In genomic region chr7:22896917-22897316, GRCh38 we compare ENCODE assay signal across 18 cellular contexts.
DNase-seq lines count a peak whose midpoint lies in the region; ATAC-seq, FAIRE-seq and TF ChIP-seq lines count a peak whose summit lies in the region.
"Had no signal": no experiment of that assay in that cellular context is flagged by ENCODE, and none has a peak within 500 bp of the region (broad histone marks: within the 10 kb centered on the region; RNA-seq: fewer than 3 reads in every experiment).

No MANE protein-coding gene starts in this region.

- no peak overlapping the region for H4K5ac ChIP-seq in H1 (ENCODE audit: insufficient read length, low read depth, low read length)

- ATAC-seq in left lobe of liver (no peak), GM21723 (IDR thresholded peaks at IDR 0.05; ENCODE audit: unreplicated experiment) (no peak)
- ATAC-seq: left colon, SK-N-SH treated with all-trans-retinoic acid at 6 μM for 48 hours had no signal

- H3K79me2 ChIP-seq in H1 (ENCODE audit: control insufficient read depth in 1 of 2, insufficient read depth in 2 of 2, low read length in 2 of 2), result no peaks in the 10 kb centered on the region

- H3K14ac ChIP-seq in H1 (ENCODE audit: insufficient read length), result no peak overlapping the region

- TF ChIP-seq EP300 in H1 (IDR thresholded peaks at IDR 0.05; ENCODE audit: borderline replicate concordance in 1 of 2, low read depth in 2 of 2, low read length in 2 of 2), result no peak; a peak in 1 of 3 replicates

- H2BK15ac ChIP-seq in H1 (ENCODE audit: low read length), result no peak overlapping the region

- no peak overlapping the region for H3K23ac ChIP-seq in H1 (ENCODE audit: insufficient read length)

- no peaks in the 10 kb centered on the region for H3K27me3 ChIP-seq in NT2/D1 (ENCODE audit: insufficient read depth, insufficient read length)
- no peaks in the 10 kb centered on the region for H3K27me3 ChIP-seq in H1 (replicated peaks in 1 of 4; ENCODE audit: control insufficient read depth in 3 of 4, extremely low read depth in 1 of 4, insufficient read depth in 3 of 4, low read length in 3 of 4)
- H3K27me3 ChIP-seq: Peyer's patch had no signal

- no peak overlapping the region for H2BK5ac ChIP-seq in H1 (ENCODE audit: low read depth, low read length)

- no peaks in the 10 kb centered on the region for H3K23me2 ChIP-seq in H1 (ENCODE audit: low read depth, low read length)

- no peak overlapping the region for H3K4me2 ChIP-seq in H1 (ENCODE audit: insufficient read depth in 1 of 2, low read depth in 2 of 2, low read length in 2 of 2)
- H3K4me2 ChIP-seq: KMS-11 had no signal

- no peak overlapping the region for H4K91ac ChIP-seq in H1 (replicated peaks; ENCODE audit: insufficient read length, low read length)

- no peak overlapping the region for H3K4ac ChIP-seq in H1 (replicated peaks; ENCODE audit: insufficient read length, low read depth, low read length)

- no peak overlapping the region for H3K4me3 ChIP-seq in NT2/D1 (ENCODE audit: insufficient read length, low read depth)
- H3K4me3 ChIP-seq in H1 (ENCODE audit: extremely low read depth in 1 of 4, insufficient read depth in 2 of 4, low read depth in 3 of 4, low read length in 4 of 4), result no peak overlapping the region
- H3K4me3 ChIP-seq: Peyer's patch had no signal

- CTCF ChIA-PET in H1 (lab: Charles Lee; ENCODE audit: partially characterized antibody), result interaction anchor here (1.3 to 1.9 kb wide), 5 partner anchors 37 to 190 kb away, joined by 3 to 5 read pairs (median 4); no protein-coding TSS in a partner anchor

- TF ChIP-seq RAD21 in H1 (IDR thresholded peaks at IDR 0.05 in 1 of 2, conservative IDR thresholded peaks at IDR 0.05 in 1 of 2; ENCODE audit: low read depth in 2 of 2, low read length in 2 of 2), result no peak

- peak overlapping the region; percentile 55; the same call in 1 of the 2 replicates for H2AFZ ChIP-seq in H1 (ENCODE audit: low read length)

- H2BK12ac ChIP-seq in H1 (ENCODE audit: low read depth, low read length), result no peak overlapping the region

- WGBS in H1 (ENCODE audit: extremely low coverage in 1 of 2, insufficient coverage in 1 of 2, insufficient read length in 1 of 2, insufficient replicate concordance in 2 of 2, low coverage in 1 of 2, low lambda C conversion rate in 2 of 2, missing lambda C conversion rate in 1 of 2), 2 experiments, result 88% methylated on average over 5 of the region's 5 CpGs; no CpG with 5 or more reads in 1 of the 2 experiments

- H4K8ac ChIP-seq in H1 (ENCODE audit: extremely low read depth, insufficient read depth, low read length), result no peak overlapping the region

- peak; percentile 71 for DNase-seq in ELF-1 (ENCODE audit: low read depth, low spot score)
- DNase-seq in NT2/D1 (ENCODE audit: low read depth, low spot score), result peak; percentile 38
- DNase-seq in H1 (ENCODE audit: low read depth in 1 of 2, low spot score in 2 of 2), result peak in 1 of 2 experiments; percentile 45
- DNase-seq in mucosa of gallbladder (ENCODE audit: low spot score), result peak; percentile 27
- no peak for DNase-seq in left lobe of liver (ENCODE audit: low spot score)
- DNase-seq in C1 segment of cervical spinal cord (lab: John Stamatoyannopoulos, UW), result no peak
- DNase-seq: activated naive CD4-positive, alpha-beta T cell treated with anti-CD3 and anti-CD28 coated beads, Interleukin-2, amount 50 U/mL, for 16 hours; activated T-cell treated with anti-CD3 and anti-CD28 coated beads, Interleukin-2, amount 50 U/mL, for 24 hours; HFFc6; hypothalamus; left colon; NCI-H2029; NCI-H345; nucleus accumbens had no signal

- H3K79me1 ChIP-seq in H1 (ENCODE audit: low read depth, low read length), result no peaks in the 10 kb centered on the region

- no peaks in the 10 kb centered on the region for H3K9me3 ChIP-seq in NT2/D1 (ENCODE audit: insufficient read depth, low read length)
- 0 out of 4 replicates have a peak, but pooled peaks cover 0 to 2% of the 10 kb centered on the region in 2 experiments for H3K9me3 ChIP-seq in H1 (ENCODE audit: insufficient read depth in 2 of 2, low read depth in 1 of 2, low read length in 1 of 2)
- H3K9me3 ChIP-seq: Peyer's patch had no signal

- H2BK120ac ChIP-seq in H1 (replicated peaks; ENCODE audit: low read depth, low read length), result no peak overlapping the region

- no peak for TF ChIP-seq CTCF in H1 (IDR thresholded peaks at IDR 0.05; ENCODE audit: control extremely low read depth in 1 of 3, insufficient read depth in 1 of 3, low read depth in 1 of 3, low read length in 3 of 3)

- no peaks in the 10 kb centered on the region for H3K36me3 ChIP-seq in NT2/D1 (ENCODE audit: insufficient read depth, insufficient read length, low read length)
- no peaks in the 10 kb centered on the region for H3K36me3 ChIP-seq in H1 (ENCODE audit: control insufficient read depth in 2 of 4, insufficient read depth in 4 of 4, low read length in 3 of 4)
- H3K36me3 ChIP-seq: Peyer's patch had no signal

- POLR2A ChIA-PET in H1 (lab: Charles Lee; ENCODE audit: partially characterized antibody), result interaction anchor here (1.1 to 2.4 kb wide), 3 partner anchors 15 to 74 kb away, joined by 3 to 7 read pairs (median 3); partner anchors contain the start of gene TOMM7

- H3K9ac ChIP-seq in NT2/D1 (ENCODE audit: insufficient read length, low read depth) (no peak overlapping the region), H1 (replicated peaks in 1 of 4; ENCODE audit: extremely low read depth in 1 of 4, low read depth in 3 of 4, low read length in 3 of 4) (no peak overlapping the region; a peak in 1 of 7 replicates)
- H3K9ac ChIP-seq: KMS-11 had no signal

- no peak overlapping the region for H2AK5ac ChIP-seq in H1 (ENCODE audit: low read depth, low read length)

- no peak overlapping the region for H3K18ac ChIP-seq in H1 (ENCODE audit: extremely low read depth, low read length)

- H3K27ac ChIP-seq in H1 (ENCODE audit: low read depth, low read length), result no peak overlapping the region
- H3K27ac ChIP-seq: KMS-11, Peyer's patch had no signal

- FAIRE-seq in H1 (lab: Jason Lieb, UNC), result no peak

- H4K20me1 ChIP-seq in H1 (replicated peaks in 1 of 2; ENCODE audit: control insufficient read depth in 1 of 2, insufficient read depth in 2 of 2, low read length in 2 of 2), result no peaks in the 10 kb centered on the region

- no peak for TF ChIP-seq POLR2A in H1 (IDR thresholded peaks at IDR 0.05; ENCODE audit: control extremely low read depth in 1 of 2, low read depth in 2 of 2, low read length in 2 of 2)

- H3K56ac ChIP-seq in H1 (replicated peaks; ENCODE audit: insufficient read length, low read depth, low read length), result no peak overlapping the region

- H2BK20ac ChIP-seq in H1 (ENCODE audit: low read length), result no peak overlapping the region

- no peaks in the 10 kb centered on the region for H3K4me1 ChIP-seq in NT2/D1 (ENCODE audit: insufficient read depth, insufficient read length)
- H3K4me1 ChIP-seq in H1 (replicated peaks in 1 of 4; ENCODE audit: control insufficient read depth in 3 of 4, insufficient read depth in 4 of 4, low read length in 3 of 4), result peaks cover 0 to 7% (median 0%) of the 10 kb centered on the region in 4 experiments; a peak in 2 of 7 replicates

TF ChIP-seq in H1, 55 proteins besides CTCF, POLR2A, EP300 and RAD21:
- TF ChIP-seq CBX5 (IDR thresholded peaks at IDR 0.05; ENCODE audit: low read depth, low read length), result no peak
- peak; percentile 83 for TF ChIP-seq JUND (IDR thresholded peaks at IDR 0.05; ENCODE audit: low read length)
- TF ChIP-seq TAF1 (IDR thresholded peaks at IDR 0.05; ENCODE audit: low read depth, low read length), result no peak
- TF ChIP-seq CHD2 (IDR thresholded peaks at IDR 0.05; ENCODE audit: low read length), result 0 out of 2 replicates have a peak, but pooled peaks have one; percentile 28
- peak; percentile 53; the same call in 1 of the 2 replicates for TF ChIP-seq JUN (IDR thresholded peaks at IDR 0.05; ENCODE audit: low read depth, low read length)
- TF ChIP-seq CTBP2 (IDR thresholded peaks at IDR 0.05; ENCODE audit: borderline replicate concordance, insufficient read depth, insufficient read length, low read length), result no peak
- TF ChIP-seq SP1 (IDR thresholded peaks at IDR 0.05; ENCODE audit: low read depth, low read length), result peak; percentile 40; the same call in 1 of the 2 replicates
- no peak for TF ChIP-seq E2F6 (IDR thresholded peaks at IDR 0.05)
- no peak for TF ChIP-seq RNF2 (IDR thresholded peaks at IDR 0.05; ENCODE audit: borderline replicate concordance, low read depth, low read length, missing control alignments, poor library complexity, severe bottlenecking)
- no peak for TF ChIP-seq EGR1 (IDR thresholded peaks at IDR 0.05; ENCODE audit: borderline replicate concordance, low read depth, low read length)
- TF ChIP-seq SRF (IDR thresholded peaks at IDR 0.05; ENCODE audit: low read depth, low read length), result peak; percentile 91
- TF ChIP-seq MAX (IDR thresholded peaks at IDR 0.05), result 0 out of 2 replicates have a peak, but pooled peaks have one; percentile 19
- TF ChIP-seq POLR2AphosphoS5 (IDR thresholded peaks at IDR 0.05; ENCODE audit: low read depth, low read length), result no peak
- TF ChIP-seq BACH1 (IDR thresholded peaks at IDR 0.05; ENCODE audit: low read length), result no peak

Comparison
In these comparisons a context has a peak if more than half of its experiments do, and no peak if none do; other contexts are left out.
1. DNase-seq: peak in ELF-1 (single experiment), NT2/D1 (single experiment) and mucosa of gallbladder (single experiment); none in left lobe of liver (single experiment) and C1 segment of cervical spinal cord (0 of 14).